1 cellular context compared by ENCODE assay signal in the genomic region with DNA sequence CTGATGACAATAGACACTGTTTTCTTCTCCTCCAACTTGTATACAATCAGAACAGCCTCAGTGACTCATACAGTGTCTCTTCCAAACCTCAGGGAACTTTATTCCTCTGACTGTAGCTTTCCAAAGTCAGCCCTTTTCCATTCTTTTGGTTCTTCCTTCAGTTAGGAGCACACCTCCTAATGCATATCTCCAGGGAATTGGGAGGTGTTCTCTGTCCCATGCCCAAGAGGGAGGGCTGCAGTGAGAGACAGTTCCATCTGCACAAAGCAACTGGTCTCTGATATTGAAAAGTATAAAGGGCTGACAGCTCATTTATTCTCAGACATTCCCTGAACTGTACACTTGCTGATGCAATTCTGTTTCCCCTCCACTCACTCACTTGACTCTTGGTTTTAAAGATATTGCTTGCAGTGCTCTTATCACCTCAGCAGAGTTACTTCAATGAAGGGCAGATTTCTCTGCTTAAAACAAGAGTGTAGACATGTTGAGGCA.
TF ChIP-seq lines count a peak whose summit lies in the region.

No MANE protein-coding gene starts in this region.

TF ChIP-seq in K562, 482 proteins besides CTCF, POLR2A, EP300 and RAD21 (continued from another document):
- TF ChIP-seq ARID1B (IDR thresholded peaks at IDR 0.05) (peak; percentile 41; the same call in 1 of the 2 replicates), ZSCAN32 (CRISPR knock-in tag; IDR thresholded peaks at IDR 0.05) (peak; percentile 78), MEF2A (IDR thresholded peaks at IDR 0.05; ENCODE audit: control insufficient read depth, low read depth, low read length) (no peak), RCOR1 (IDR thresholded peaks at IDR 0.05; ENCODE audit: borderline replicate concordance in 1 of 2, low read depth in 2 of 2, low read length in 2 of 2) (peak in 1 of 2 experiments; percentile 67; a peak in 1 of 4 replicates), TRIM28 (IDR thresholded peaks at IDR 0.05) (no peak), ZNF124 (CRISPR knock-in tag; IDR thresholded peaks at IDR 0.05) (no peak), NBN (IDR thresholded peaks at IDR 0.05; ENCODE audit: low read depth) (no peak), SMAD4 (CRISPR knock-in tag; conservative IDR thresholded peaks at IDR 0.05) (0 out of 2 replicates have a peak, but pooled peaks have one; percentile 34), NR4A1 (CRISPR knock-in tag; IDR thresholded peaks at IDR 0.05) (no peak), NR4A1 (tag; IDR thresholded peaks at IDR 0.05) (peak; percentile 85), TEAD4 (IDR thresholded peaks at IDR 0.05; ENCODE audit: low read length) (peak; percentile 39; the same call in 1 of the 2 replicates), TEAD4 (CRISPR knock-in tag; IDR thresholded peaks at IDR 0.05; ENCODE audit: borderline replicate concordance) (no peak), CREM (IDR thresholded peaks at IDR 0.05; ENCODE audit: low read depth) (no peak), CEBPB (tag; IDR thresholded peaks at IDR 0.05) (peak; percentile 28; the same call in 1 of the 2 replicates), CCAR2 (IDR thresholded peaks at IDR 0.05; ENCODE audit: low read depth, low read length) (no peak), FOS (IDR thresholded peaks at IDR 0.05; ENCODE audit: extremely low read depth, insufficient read length) (no peak), TCF7 (IDR thresholded peaks at IDR 0.05; ENCODE audit: borderline replicate concordance) (no peak), HLTF (IDR thresholded peaks at IDR 0.05) (no peak), RBM34 (IDR thresholded peaks at IDR 0.05; ENCODE audit: borderline replicate concordance, insufficient read depth, low read length) (no peak), MEIS2 (IDR thresholded peaks at IDR 0.05; ENCODE audit: partially characterized antibody) (peak; percentile 93)
- TF ChIP-seq, protein P1, sequence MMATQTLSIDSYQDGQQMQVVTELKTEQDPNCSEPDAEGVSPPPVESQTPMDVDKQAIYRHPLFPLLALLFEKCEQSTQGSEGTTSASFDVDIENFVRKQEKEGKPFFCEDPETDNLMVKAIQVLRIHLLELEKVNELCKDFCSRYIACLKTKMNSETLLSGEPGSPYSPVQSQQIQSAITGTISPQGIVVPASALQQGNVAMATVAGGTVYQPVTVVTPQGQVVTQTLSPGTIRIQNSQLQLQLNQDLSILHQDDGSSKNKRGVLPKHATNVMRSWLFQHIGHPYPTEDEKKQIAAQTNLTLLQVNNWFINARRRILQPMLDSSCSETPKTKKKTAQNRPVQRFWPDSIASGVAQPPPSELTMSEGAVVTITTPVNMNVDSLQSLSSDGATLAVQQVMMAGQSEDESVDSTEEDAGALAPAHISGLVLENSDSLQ (IDR thresholded peaks at IDR 0.05): peak; percentile 62
- TF ChIP-seq, protein P2, sequence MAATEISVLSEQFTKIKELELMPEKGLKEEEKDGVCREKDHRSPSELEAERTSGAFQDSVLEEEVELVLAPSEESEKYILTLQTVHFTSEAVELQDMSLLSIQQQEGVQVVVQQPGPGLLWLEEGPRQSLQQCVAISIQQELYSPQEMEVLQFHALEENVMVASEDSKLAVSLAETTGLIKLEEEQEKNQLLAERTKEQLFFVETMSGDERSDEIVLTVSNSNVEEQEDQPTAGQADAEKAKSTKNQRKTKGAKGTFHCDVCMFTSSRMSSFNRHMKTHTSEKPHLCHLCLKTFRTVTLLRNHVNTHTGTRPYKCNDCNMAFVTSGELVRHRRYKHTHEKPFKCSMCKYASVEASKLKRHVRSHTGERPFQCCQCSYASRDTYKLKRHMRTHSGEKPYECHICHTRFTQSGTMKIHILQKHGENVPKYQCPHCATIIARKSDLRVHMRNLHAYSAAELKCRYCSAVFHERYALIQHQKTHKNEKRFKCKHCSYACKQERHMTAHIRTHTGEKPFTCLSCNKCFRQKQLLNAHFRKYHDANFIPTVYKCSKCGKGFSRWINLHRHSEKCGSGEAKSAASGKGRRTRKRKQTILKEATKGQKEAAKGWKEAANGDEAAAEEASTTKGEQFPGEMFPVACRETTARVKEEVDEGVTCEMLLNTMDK (IDR thresholded peaks at IDR 0.05; ENCODE audit: borderline replicate concordance, insufficient read depth, low read depth, low read length, poor library complexity, severe bottlenecking): no peak
- TF ChIP-seq, protein P3, sequence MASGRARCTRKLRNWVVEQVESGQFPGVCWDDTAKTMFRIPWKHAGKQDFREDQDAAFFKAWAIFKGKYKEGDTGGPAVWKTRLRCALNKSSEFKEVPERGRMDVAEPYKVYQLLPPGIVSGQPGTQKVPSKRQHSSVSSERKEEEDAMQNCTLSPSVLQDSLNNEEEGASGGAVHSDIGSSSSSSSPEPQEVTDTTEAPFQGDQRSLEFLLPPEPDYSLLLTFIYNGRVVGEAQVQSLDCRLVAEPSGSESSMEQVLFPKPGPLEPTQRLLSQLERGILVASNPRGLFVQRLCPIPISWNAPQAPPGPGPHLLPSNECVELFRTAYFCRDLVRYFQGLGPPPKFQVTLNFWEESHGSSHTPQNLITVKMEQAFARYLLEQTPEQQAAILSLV (tag; IDR thresholded peaks at IDR 0.05): 0 out of 2 replicates have a peak, but pooled peaks have one; percentile 21
